ENCODE assay signal across 21 cellular contexts in genomic region chr1:218317061-218317460, GRCh38. TPM values are rescaled to one million over a fixed set of nuclear protein-coding genes. Genes with fewer than 3 reads are reported as not detected.
A peak's percentile ranks its signal among the peaks of the same experiment; 100 is the strongest.
DNase-seq lines count a peak whose midpoint lies in the region; ATAC-seq, FAIRE-seq and TF ChIP-seq lines count a peak whose summit lies in the region.
"Had no signal": no experiment of that assay in that cellular context is flagged by ENCODE, and none has a peak within 500 bp of the region (broad histone marks: within the 10 kb centered on the region; RNA-seq: fewer than 3 reads in every experiment).

No MANE protein-coding gene starts in this region.

- H3K27ac Mint-ChIP-seq in H9, result peak overlapping the region in 2 of 3 experiments; percentile 60 to 65; a peak in 2 of 7 replicates
- H3K27ac Mint-ChIP-seq: CD4-positive, alpha-beta T cell had no signal

- no peak for TF ChIP-seq EP300 in K562 (IDR thresholded peaks at IDR 0.05; ENCODE audit: low read length)

- H3K9me3 ChIP-seq in H9 (ENCODE audit: control insufficient read depth, low read depth, low read length) (no peaks in the 10 kb centered on the region), K562 (replicated peaks; ENCODE audit: control insufficient read depth, insufficient read depth, low read depth, low read length) (no peaks in the 10 kb centered on the region), left lung (no peaks in the 10 kb centered on the region)
- H3K9me3 ChIP-seq: BE2C, SK-N-SH had no signal

- no peak overlapping the region for H3K23ac ChIP-seq in H9 (ENCODE audit: insufficient read length, low read depth, low read length)

- H2BK12ac ChIP-seq in H9 (ENCODE audit: insufficient read length, low read depth, low read length), result no peak overlapping the region

- no peak for TF ChIP-seq RAD21 in K562 (CRISPR knock-in tag; conservative IDR thresholded peaks at IDR 0.05 in 1 of 2, IDR thresholded peaks at IDR 0.05 in 1 of 2)

- H3K79me1 ChIP-seq in H9 (ENCODE audit: insufficient read depth, low read depth, low read length, poor library complexity, severe bottlenecking), result no peaks in the 10 kb centered on the region

- H3T11ph ChIP-seq in H9 (ENCODE audit: low read length), result no peak overlapping the region

- no peak overlapping the region for H2BK20ac ChIP-seq in H9 (ENCODE audit: low read depth, low read length, poor library complexity, severe bottlenecking)

- whole genome bisulfite sequencing in H9 (ENCODE audit: extremely low coverage, insufficient read length, low lambda C conversion rate), result no CpG with 5 or more reads among the region's 5 CpGs
- 20% methylated on average over 5 of the region's 5 CpGs for WGBS in K562 (ENCODE audit: insufficient coverage, low coverage, missing lambda C conversion rate)

- ATAC-seq in K562 (peak; percentile 90), left lung (no peak)

- H2BK120ac ChIP-seq in H9 (ENCODE audit: low read depth, low read length, poor library complexity, severe bottlenecking), result no peak overlapping the region

- BruUV-seq in K562 (replicated peaks; lab: Mats Ljungman, UMichigan), result no TSS peak

- no peak overlapping the region for H3K4ac ChIP-seq in H9 (ENCODE audit: low read depth, low read length)

- in situ Hi-C loops in K562 (cut with MboI), result no loop called here

- no peak overlapping the region for H4K91ac ChIP-seq in H9 (ENCODE audit: insufficient read length, low read depth, low read length)

- CTCF ChIA-PET in K562 (lab: Yijun Ruan, JAX; ENCODE audit: low intra/inter-chr PET ratio), result no interaction called here

- H2BK15ac ChIP-seq in H9 (ENCODE audit: low read depth, low read length), result 0 out of 2 replicates have a peak overlapping the region, but pooled peaks have one; percentile 48

- peaks cover 12 to 25% (median 25%) of the 10 kb centered on the region in 3 experiments; a peak in 6 of 7 replicates for H3K36me3 Mint-ChIP-seq in H9 (ENCODE audit: insufficient read depth in 1 of 3, low read depth in 3 of 3)

- POLR2A ChIA-PET in K562 (lab: Yijun Ruan, JAX), result interaction anchor here (0.6 to 0.9 kb wide), 5 partner anchors 11 to 21 kb away, joined by 3 to 4 read pairs (median 3); no protein-coding TSS in a partner anchor

- H3K18ac ChIP-seq in H9 (ENCODE audit: insufficient read length, low read depth, low read length), result no peak overlapping the region

- H3K14ac ChIP-seq in H9 (ENCODE audit: insufficient read depth, low read length), result no peak overlapping the region

- H3K36me3 ChIP-seq in K562 (ENCODE audit: control insufficient read depth, insufficient read depth, low read length) (peaks cover 47% of the 10 kb centered on the region), left lung (no peaks in the 10 kb centered on the region)

- no peak overlapping the region for H3K4me3 Mint-ChIP-seq in H9
- H3K4me3 Mint-ChIP-seq: CD4-positive, alpha-beta T cell had no signal

- no peak overlapping the region for H4K5ac ChIP-seq in H9 (ENCODE audit: insufficient read length, low read depth, low read length)

- H3K9me3 Mint-ChIP-seq in H9, result no peaks in the 10 kb centered on the region
- H3K9me3 Mint-ChIP-seq: CD4-positive, alpha-beta T cell had no signal

- no peaks in the 10 kb centered on the region for H3K27me3 Mint-ChIP-seq in H9 (ENCODE audit: low read depth)
- H3K27me3 Mint-ChIP-seq: CD4-positive, alpha-beta T cell had no signal

- intact Hi-C loops in K562 (cut with micrococcal nuclease), result no loop called here
- intact Hi-C loops in left lung (cut with DNase I), result no loop called here

- no peak overlapping the region for H2BK5ac ChIP-seq in H9 (ENCODE audit: insufficient read length, low read length)

- no peak overlapping the region for H4K8ac ChIP-seq in H9 (replicated peaks; ENCODE audit: insufficient read length, low read depth, low read length)

- H3K9ac ChIP-seq in H9 (ENCODE audit: extremely low read depth, insufficient read length, low read length) (no peak overlapping the region), K562 (ENCODE audit: insufficient read depth in 1 of 2, low read depth in 2 of 2, low read length in 2 of 2) (peak overlapping the region; percentile 9 to 34; a peak in 2 of 4 replicates)
- H3K9ac ChIP-seq: SK-N-SH had no signal

- peaks cover 2% of the 10 kb centered on the region for H3K23me2 ChIP-seq in H9 (ENCODE audit: insufficient read length, low read depth, low read length, poor library complexity, severe bottlenecking)

- H4K20me1 ChIP-seq in H9 (ENCODE audit: control insufficient read depth, insufficient read depth, insufficient read length), result no peaks in the 10 kb centered on the region
- H4K20me1 ChIP-seq in K562 (replicated peaks; ENCODE audit: control insufficient read depth, insufficient read depth, low read length), result no peaks in the 10 kb centered on the region

- TF ChIP-seq CTCF in H9 (conservative IDR thresholded peaks at IDR 0.05) (no peak), K562 (IDR thresholded peaks at IDR 0.05 in 2 of 3, conservative IDR thresholded peaks at IDR 0.05 in 1 of 3; ENCODE audit: insufficient read depth in 2 of 3, low read depth in 1 of 3, low read length in 3 of 3) (no peak), fibroblast of villous mesenchyme (IDR thresholded peaks at IDR 0.05; ENCODE audit: insufficient read depth, low read depth, low read length) (no peak), left lung (IDR thresholded peaks at IDR 0.05) (no peak)

- H3K9me1 ChIP-seq in K562 (ENCODE audit: control insufficient read depth, insufficient read depth, low read length), result no peaks in the 10 kb centered on the region

- no peak overlapping the region for H3K56ac ChIP-seq in H9 (ENCODE audit: insufficient read length, low read depth, low read length)

- no peak overlapping the region for H2AK5ac ChIP-seq in H9 (ENCODE audit: insufficient read length, low read length)

- H3K4me1 ChIP-seq in H9 (ENCODE audit: insufficient read depth, low read length) (no peaks in the 10 kb centered on the region; the same call in 1 of the 2 replicates), K562 (replicated peaks in 1 of 2; ENCODE audit: control insufficient read depth in 2 of 2, insufficient read depth in 2 of 2, low read length in 2 of 2) (peaks cover 0 to 8% of the 10 kb centered on the region in 2 experiments; a peak in 3 of 5 replicates), left lung (no peaks in the 10 kb centered on the region)
- H3K4me1 ChIP-seq: BE2C had no signal

- no peak overlapping the region for H3K4me2 ChIP-seq in H9 (ENCODE audit: insufficient read depth, insufficient read length, low read length)
- peak overlapping the region; percentile 63 for H3K4me2 ChIP-seq in K562 (ENCODE audit: insufficient read depth, low read length)
- H3K4me2 ChIP-seq: SK-N-SH had no signal

- no peaks in the 10 kb centered on the region for H3K27me3 ChIP-seq in H9 (ENCODE audit: insufficient read depth, low read length)
- no peaks in the 10 kb centered on the region for H3K27me3 ChIP-seq in K562 (ENCODE audit: control insufficient read depth in 2 of 2, insufficient read depth in 2 of 2, low read length in 2 of 2)
- H3K27me3 ChIP-seq in left lung, result no peaks in the 10 kb centered on the region
- H3K27me3 ChIP-seq: BE2C had no signal

- FAIRE-seq in K562 (lab: Jason Lieb, UNC), result peak; percentile 85
- FAIRE-seq: GM12891, H1 had no signal

- H3K4me3 ChIP-seq in K562 (no peak overlapping the region), fibroblast of villous mesenchyme (ENCODE audit: low read depth, low read length) (no peak overlapping the region), left lung (no peak overlapping the region)

- no peak for TF ChIP-seq POLR2A in K562 (conservative IDR thresholded peaks at IDR 0.05)

- H3K79me2 ChIP-seq in H9 (ENCODE audit: insufficient read depth, low read length) (no peaks in the 10 kb centered on the region), K562 (ENCODE audit: control insufficient read depth, insufficient read depth, low read length) (peaks cover 11% of the 10 kb centered on the region; the same call in 2 of the 3 replicates)

- H2AFZ ChIP-seq in H9 (ENCODE audit: low read length) (no peak overlapping the region), K562 (ENCODE audit: low read depth, low read length) (0 out of 2 replicates have a peak overlapping the region, but pooled peaks have one; percentile 13)

- H3K4me1 Mint-ChIP-seq in H9, result peaks cover 12 to 14% of the 10 kb centered on the region in 2 experiments

- DNase-seq in NCI-H82 (lab: John Stamatoyannopoulos, UW) (peak; percentile 16), NCI-H82 treated with DMSO at 0.1 percent for 48 hours (lab: John Stamatoyannopoulos, UW; ENCODE audit: unreplicated experiment) (no peak), H9 (no peak), K562 (ENCODE audit: extremely low read depth in 1 of 4, low spot score in 3 of 4) (peak; percentile 41 to 75 (median 58)), fibroblast of villous mesenchyme (ENCODE audit: low read depth) (peak; percentile 44), MV-4-11 (lab: John Stamatoyannopoulos, UW) (no peak), left lung (no peak)
- DNase-seq in activated CD4-positive, alpha-beta T cell treated with anti-CD3 and anti-CD28 coated beads, Interleukin-2, amount 50 U/mL, for 48 hours, result no peak
- DNase-seq: 8988T; BE2C; CD4-positive, alpha-beta T cell; Karpas-422; NCI-H1048; NCI-H1436; NCI-H2029 treated with DMSO at 0.1 percent for 48 hours; NCI-H2171; NCI-H446; Right ventricle myocardium superior; SK-N-SH had no signal

- H3K27ac ChIP-seq in H9 (ENCODE audit: insufficient read length, low read depth, low read length) (peak overlapping the region; percentile 45), K562 (ENCODE audit: extremely low read depth, low read depth, low read length) (peak overlapping the region; percentile 65), left lung (no peak overlapping the region)

RNA-seq across cellular contexts. Expression of gene TGFB2, which starts 28.1 kb away (rescaled TPM):
- total RNA-seq in H9 (2021), result 0.13 TPM in 1 of 2 replicates, not detected in the other
- total RNA-seq in K562 (2011; cell fraction: chromatin; rRNA removed; ENCODE audit: low replicate concordance), result 0.09 TPM in 1 of 2 replicates, not detected in the other
- not detected in 2 replicates for total RNA-seq in K562 (2011; cell fraction: nucleolus; rRNA removed)
- 0.99 TPM in 1 of 2 replicates, not detected in the other for total RNA-seq in K562 (2011; cell fraction: nucleoplasm; rRNA removed)
- total RNA-seq in K562 (2014; rRNA removed), result 0.04 and 0.41 TPM in 2 replicates
- 0.11 TPM in 1 of 2 replicates, not detected in the other for total RNA-seq in K562 (2014; rRNA removed; fragmentation: Illumina TruSeq; extraction: Trizol)
- 0.04 and 0.14 TPM in 2 replicates for total RNA-seq in K562 (2015; rRNA removed; fragmentation: Illumina TruSeq; extraction: Trizol)
- 0.04 and 0.11 TPM in 2 replicates for total RNA-seq in K562 (2021)
- 0.03 and 0.14 TPM in 2 replicates for polyA plus RNA-seq in K562 (2011; rRNA removed)
- 0.01 TPM in 1 of 2 replicates, not detected in the other for polyA plus RNA-seq in K562 (2011; cell fraction: cytosol; rRNA removed)
- polyA plus RNA-seq in K562 (2011; cell fraction: nucleus; rRNA removed), result 0.20 and 0.36 TPM in 2 replicates
- 0.07 and 0.17 TPM in 2 replicates for polyA plus RNA-seq in K562 (2012)
- 0.04 TPM in 1 of 2 replicates, not detected in the other for polyA plus RNA-seq in K562 (2014; fragmentation: Illumina TruSeq; extraction: Trizol)
- polyA plus RNA-seq in K562 (2014; fragmentation: Nextera tagmentation; extraction: Ambion mirVana), result not detected
- polyA plus RNA-seq in K562 (2014; rRNA removed), result not detected in 2 replicates
- polyA minus RNA-seq in K562 (2011; rRNA and poly(A)+ RNA removed), result 0.14 TPM in 1 of 2 replicates, not detected in the other
- polyA minus RNA-seq in K562 (2011; cell fraction: cytosol; rRNA and poly(A)+ RNA removed), result not detected in 2 replicates
- 0.13 and 0.22 TPM in 2 replicates for polyA minus RNA-seq in K562 (2011; cell fraction: nucleus; rRNA and poly(A)+ RNA removed)
- 28.0 and 36.3 TPM in 2 replicates for total RNA-seq in fibroblast of villous mesenchyme
- 10 to 100 TPM in 1 of 2 donors, 1 to 10 TPM in 1; 9.8 to 22.0 TPM for total RNA-seq in left lung

RNA-seq across cellular contexts. Expression of gene RRP15, which starts 32.0 kb away (rescaled TPM):
- total RNA-seq in H9 (2021) (48.7 and 54.0 TPM in 2 replicates), K562 (2014; rRNA removed) (14.8 and 17.5 TPM in 2 replicates), K562 (2014; rRNA removed; fragmentation: Illumina TruSeq; extraction: Trizol) (58.1 and 72.6 TPM in 2 replicates), K562 (2015; rRNA removed; fragmentation: Illumina TruSeq; extraction: Trizol) (35.8 and 36.9 TPM in 2 replicates), K562 (2021) (42.1 and 42.9 TPM in 2 replicates), fibroblast of villous mesenchyme (7.8 and 10.6 TPM in 2 replicates), left lung (10 to 100 TPM; 13.8 to 17.2 TPM)
- 7.8 and 25.2 TPM in 2 replicates for total RNA-seq in K562 (2011; cell fraction: chromatin; rRNA removed; ENCODE audit: low replicate concordance)
- total RNA-seq in K562 (2011; cell fraction: nucleolus; rRNA removed), result 4.5 TPM in 2 replicates
- 10.2 and 16.1 TPM in 2 replicates for total RNA-seq in K562 (2011; cell fraction: nucleoplasm; rRNA removed)
- polyA plus RNA-seq in K562 (2011; rRNA removed) (6.5 and 9.5 TPM in 2 replicates), K562 (2014; fragmentation: Illumina TruSeq; extraction: Trizol) (16.0 and 20.1 TPM in 2 replicates), K562 (2014; fragmentation: Nextera tagmentation; extraction: Ambion mirVana) (10 to 100 TPM; 29.3 to 54.8 TPM), K562 (2014; rRNA removed) (9.2 and 12.5 TPM in 2 replicates)
- 1.2 and 2.4 TPM in 2 replicates for polyA plus RNA-seq in K562 (2011; cell fraction: cytosol; rRNA removed)
- polyA plus RNA-seq in K562 (2011; cell fraction: nucleus; rRNA removed), result 2.6 and 2.9 TPM in 2 replicates
- polyA plus RNA-seq in K562 (2012), result 10.1 and 17.9 TPM in 2 replicates
- polyA minus RNA-seq in K562 (2011; rRNA and poly(A)+ RNA removed), result 15.9 and 16.6 TPM in 2 replicates
- 3.5 and 7.6 TPM in 2 replicates for polyA minus RNA-seq in K562 (2011; cell fraction: cytosol; rRNA and poly(A)+ RNA removed)
- polyA minus RNA-seq in K562 (2011; cell fraction: nucleus; rRNA and poly(A)+ RNA removed), result 5.8 and 13.2 TPM in 2 replicates

Comparison
In these comparisons a context has a peak if more than half of its experiments do, and no peak if none do; other contexts are left out.
1. DNase-seq: peak in NCI-H82 (single experiment), K562 (4 of 4) and fibroblast of villous mesenchyme (single experiment); none in NCI-H82 treated with DMSO at 0.1 percent for 48 hours (single experiment), H9 (single experiment), MV-4-11 (single experiment), left lung (0 of 2) and activated CD4-positive, alpha-beta T cell treated with anti-CD3 and anti-CD28 coated beads, Interleukin-2, amount 50 U/mL, for 48 hours (0 of 2).
2. H3K27ac ChIP-seq: peak in H9 (single experiment) and K562 (single experiment); none in left lung (0 of 2).